In the genomic region with DNA sequence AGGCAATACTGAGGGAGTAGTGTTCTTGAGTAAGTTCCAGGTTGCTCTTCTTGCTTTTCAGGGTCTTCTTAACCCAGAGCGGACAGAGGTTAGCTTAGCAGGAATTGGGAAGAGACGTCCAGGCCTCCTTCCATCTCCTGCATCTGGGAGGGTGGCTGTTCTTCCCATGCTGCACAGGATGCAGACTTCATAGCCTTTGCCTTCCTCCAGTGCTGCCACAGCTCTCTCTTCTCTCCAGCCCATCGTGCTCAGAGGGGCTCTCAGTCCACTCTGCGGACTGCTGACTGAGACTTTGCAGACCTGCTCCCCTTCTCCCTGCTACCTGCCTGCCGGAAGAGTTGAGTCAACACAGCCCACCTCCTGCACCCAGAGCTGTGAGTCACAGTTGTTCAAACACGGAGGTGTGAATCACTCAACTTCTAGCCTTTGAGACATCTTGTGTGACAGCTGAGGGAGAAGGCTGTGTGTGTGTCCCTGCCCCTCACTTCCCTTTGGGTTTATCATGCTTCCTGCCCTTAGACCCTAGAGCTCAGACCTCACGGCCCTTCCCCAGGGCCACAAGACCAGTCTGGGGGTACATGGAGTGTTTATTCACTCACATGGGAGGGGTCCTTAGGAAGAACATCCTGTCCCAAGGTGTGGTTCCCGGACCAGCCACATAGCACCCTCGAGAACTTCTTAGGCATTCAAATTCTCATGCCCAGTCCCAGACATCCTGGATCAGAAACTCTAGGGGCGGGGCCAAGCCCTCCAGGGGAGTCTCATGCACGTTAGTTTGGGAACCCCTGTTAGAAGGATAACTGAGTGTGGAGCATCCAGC, we compare ENCODE assay signal across 10 cellular contexts.
DNase-seq lines count a peak whose midpoint lies in the region; ATAC-seq lines count a peak whose summit lies in the region.
"Had no signal": no experiment of that assay in that cellular context is flagged by ENCODE, and none has a peak within 500 bp of the region (broad histone marks: within the 10 kb centered on the region; RNA-seq: fewer than 3 reads in every experiment).

No MANE protein-coding gene starts in this region.

- no peak overlapping the region for H3K4me3 Mint-ChIP-seq in CD4-positive, CD25-positive, alpha-beta regulatory T cell

- peak; percentile 77 to 86 for ATAC-seq in CD4-positive, CD25-positive, alpha-beta regulatory T cell (ENCODE audit: low read depth in 2 of 2)
- ATAC-seq in activated naive CD4-positive, alpha-beta T cell treated with anti-CD3 and anti-CD28 coated beads, Interleukin-2, amount 50 U/mL, for 72 hours, result peak; percentile 98 to 100
- ATAC-seq in HG03521 (IDR thresholded peaks at IDR 0.05; ENCODE audit: unreplicated experiment), result no peak

- H4K8ac ChIP-seq in neuronal stem cell (ENCODE audit: low read depth, low read length), result no peak overlapping the region

- no peak overlapping the region for H2AFZ ChIP-seq in neuronal stem cell (ENCODE audit: low read length)

- H3K27me3 ChIP-seq in CD4-positive, CD25-positive, alpha-beta regulatory T cell (ENCODE audit: control insufficient read depth, insufficient read depth, low read length), result peaks cover 5% of the 10 kb centered on the region
- H3K27me3 ChIP-seq in neuronal stem cell (ENCODE audit: control insufficient read depth in 3 of 3, insufficient read depth in 3 of 3, low read depth in 1 of 3, low read length in 3 of 3), result peaks cover 0 to 24% (median 2%) of the 10 kb centered on the region in 3 experiments

- H3K14ac ChIP-seq in neuronal stem cell (ENCODE audit: low read length), result no peak overlapping the region

- H3K23ac ChIP-seq in neuronal stem cell (ENCODE audit: low read depth, low read length, poor library complexity), result no peak overlapping the region

- H2AK5ac ChIP-seq in neuronal stem cell (ENCODE audit: low read depth, low read length), result no peak overlapping the region

- no peak overlapping the region for H3K4ac ChIP-seq in neuronal stem cell (ENCODE audit: low read length)

- no peak overlapping the region for H3K4me3 ChIP-seq in CD4-positive, CD25-positive, alpha-beta regulatory T cell (ENCODE audit: low read depth, low read length)
- no peak overlapping the region for H3K4me3 ChIP-seq in neuronal stem cell (ENCODE audit: low read length in 2 of 2)

- no peaks in the 10 kb centered on the region for H3K79me1 ChIP-seq in neuronal stem cell (ENCODE audit: low read depth, low read length)

- H3K9me3 Mint-ChIP-seq in CD4-positive, CD25-positive, alpha-beta regulatory T cell, result peaks cover 0 to 4% (median 0%) of the 10 kb centered on the region in 7 donors
- peaks cover 0 to 5% of the 10 kb centered on the region in 2 donors for H3K9me3 Mint-ChIP-seq in activated naive CD4-positive, alpha-beta T cell treated with anti-CD3 and anti-CD28 coated beads, Interleukin-2, amount 50 U/mL, for 72 hours

- no peak overlapping the region for H2BK15ac ChIP-seq in neuronal stem cell (ENCODE audit: low read length)

- no peak overlapping the region for H4K91ac ChIP-seq in neuronal stem cell (ENCODE audit: low read depth, low read length, poor library complexity)

- no peak overlapping the region for H3K4me2 ChIP-seq in neuronal stem cell (ENCODE audit: insufficient read depth, low read length, poor library complexity, severe bottlenecking)

- H3K36me3 Mint-ChIP-seq in CD4-positive, CD25-positive, alpha-beta regulatory T cell, result no peaks in the 10 kb centered on the region
- no peaks in the 10 kb centered on the region for H3K36me3 Mint-ChIP-seq in activated naive CD4-positive, alpha-beta T cell treated with anti-CD3 and anti-CD28 coated beads, Interleukin-2, amount 50 U/mL, for 72 hours

- H3K9ac ChIP-seq in neuronal stem cell (ENCODE audit: low read depth, low read length, poor library complexity), result no peak overlapping the region

- no peak overlapping the region for H2BK5ac ChIP-seq in neuronal stem cell (ENCODE audit: low read length)

- peaks cover 0 to 6% (median 3%) of the 10 kb centered on the region in 4 donors for H3K4me1 Mint-ChIP-seq in CD4-positive, CD25-positive, alpha-beta regulatory T cell

- H2BK12ac ChIP-seq in neuronal stem cell (ENCODE audit: low read length), result no peak overlapping the region

- H2BK120ac ChIP-seq in neuronal stem cell (ENCODE audit: low read depth, low read length), result no peak overlapping the region

- DNase-seq in CD4-positive, CD25-positive, alpha-beta regulatory T cell, result peak in 1 of 3 donors; percentile 22
- peak; percentile 41 for DNase-seq in RKO (ENCODE audit: low spot score)
- peak; percentile 58 to 69 for DNase-seq in activated naive CD4-positive, alpha-beta T cell treated with anti-CD3 and anti-CD28 coated beads, Interleukin-2, amount 50 U/mL, for 72 hours (ENCODE audit: low spot score in 2 of 2)
- peak; percentile 54 to 59 for DNase-seq in stimulated activated CD4-positive, alpha-beta T cell treated with anti-CD3 and anti-CD28 coated beads, Interleukin-15, amount 100 ng/mL, for 48 hours (ENCODE audit: low read depth in 2 of 2)
- no peak for DNase-seq in neuronal stem cell (ENCODE audit: low spot score)
- no peak for DNase-seq in NCI-H1105 treated with DMSO at 0.1 percent for 48 hours (lab: John Stamatoyannopoulos, UW)
- DNase-seq in substantia nigra (lab: John Stamatoyannopoulos, UW), result no peak
- DNase-seq: mesenchymal stem cell, NCI-H774 had no signal

- no peaks in the 10 kb centered on the region for H3K36me3 ChIP-seq in CD4-positive, CD25-positive, alpha-beta regulatory T cell (ENCODE audit: control insufficient read depth, insufficient read depth, low read length)
- no peaks in the 10 kb centered on the region for H3K36me3 ChIP-seq in neuronal stem cell (replicated peaks in 1 of 2; ENCODE audit: control insufficient read depth in 2 of 2, insufficient read depth in 2 of 2, low read length in 2 of 2)

- H3K18ac ChIP-seq in neuronal stem cell (ENCODE audit: low read length), result no peak overlapping the region

- H3K4me1 ChIP-seq in CD4-positive, CD25-positive, alpha-beta regulatory T cell (ENCODE audit: control insufficient read depth, insufficient read depth, low read length, poor library complexity, severe bottlenecking), result peaks cover 4% of the 10 kb centered on the region
- H3K4me1 ChIP-seq in neuronal stem cell (ENCODE audit: control insufficient read depth in 2 of 2, insufficient read depth in 1 of 2, low read depth in 1 of 2, low read length in 2 of 2), result peaks cover 0 to 4% of the 10 kb centered on the region in 2 donors

- no CpG with 5 or more reads among the region's 11 CpGs for WGBS in neuronal stem cell (ENCODE audit: extremely low coverage in 2 of 2, insufficient read length in 2 of 2, insufficient replicate concordance in 1 of 2), 2 donors

- H3K9me3 ChIP-seq in CD4-positive, CD25-positive, alpha-beta regulatory T cell (ENCODE audit: control insufficient read depth in 2 of 2, low read length in 2 of 2), result no peaks in the 10 kb centered on the region
- peaks cover 0 to 2% of the 10 kb centered on the region in 2 donors for H3K9me3 ChIP-seq in neuronal stem cell (replicated peaks in 1 of 2; ENCODE audit: control insufficient read depth in 2 of 2, insufficient read depth in 1 of 2, low read depth in 1 of 2, low read length in 2 of 2)

- H3K27ac Mint-ChIP-seq in CD4-positive, CD25-positive, alpha-beta regulatory T cell, result no peak overlapping the region
- no peak overlapping the region for H3K27ac Mint-ChIP-seq in activated naive CD4-positive, alpha-beta T cell treated with anti-CD3 and anti-CD28 coated beads, Interleukin-2, amount 50 U/mL, for 72 hours

- H3K27ac ChIP-seq in CD4-positive, CD25-positive, alpha-beta regulatory T cell (ENCODE audit: insufficient read depth, low read length, poor library complexity, severe bottlenecking), result no peak overlapping the region
- H3K27ac ChIP-seq in neuronal stem cell (replicated peaks; ENCODE audit: low read length) (no peak overlapping the region), substantia nigra (ENCODE audit: low read depth, low read length, poor library complexity, severe bottlenecking) (no peak overlapping the region)

- H3K27me3 Mint-ChIP-seq in CD4-positive, CD25-positive, alpha-beta regulatory T cell, result peaks cover 19% of the 10 kb centered on the region

Comparison
In these comparisons a context has a peak if more than half of its experiments do, and no peak if none do; other contexts are left out.
1. DNase-seq: peak in RKO (single experiment), activated naive CD4-positive, alpha-beta T cell treated with anti-CD3 and anti-CD28 coated beads, Interleukin-2, amount 50 U/mL, for 72 hours (2 of 2) and stimulated activated CD4-positive, alpha-beta T cell treated with anti-CD3 and anti-CD28 coated beads, Interleukin-15, amount 100 ng/mL, for 48 hours (2 of 2); none in neuronal stem cell (single experiment), NCI-H1105 treated with DMSO at 0.1 percent for 48 hours (single experiment) and substantia nigra (0 of 49).